1 cellular context compared by ENCODE assay signal in genomic region chr1:15802234-15802965, GRCh38.
TF ChIP-seq lines count a peak whose summit lies in the region.

No MANE protein-coding gene starts in this region.

TF ChIP-seq in IMR-90, 13 proteins besides CTCF, POLR2A, EP300 and RAD21 (continued from another document):
- TF ChIP-seq NFE2L2 (IDR thresholded peaks at IDR 0.05; ENCODE audit: low read depth, low read length), result no peak
- TF ChIP-seq RCOR1 (IDR thresholded peaks at IDR 0.05; ENCODE audit: insufficient replicate concordance, low read length), result no peak
- no peak for TF ChIP-seq ELK1 (IDR thresholded peaks at IDR 0.05; ENCODE audit: borderline replicate concordance, low read depth, low read length)
- no peak for TF ChIP-seq FOS (IDR thresholded peaks at IDR 0.05; ENCODE audit: low read depth, low read length)
- TF ChIP-seq BHLHE40 (IDR thresholded peaks at IDR 0.05; ENCODE audit: low read depth, low read length), result no peak
- TF ChIP-seq CEBPB (IDR thresholded peaks at IDR 0.05; ENCODE audit: low read depth, low read length), result no peak
- TF ChIP-seq RFX5 (IDR thresholded peaks at IDR 0.05; ENCODE audit: low read depth, low read length), result no peak
- no peak for TF ChIP-seq CHD1 (IDR thresholded peaks at IDR 0.05; ENCODE audit: low read depth, low read length)
- no peak for TF ChIP-seq MAZ (IDR thresholded peaks at IDR 0.05; ENCODE audit: borderline replicate concordance, low read depth, low read length)
- TF ChIP-seq MXI1 (IDR thresholded peaks at IDR 0.05; ENCODE audit: borderline replicate concordance, low read depth, low read length), result no peak
- no peak for TF ChIP-seq MAFK (IDR thresholded peaks at IDR 0.05; ENCODE audit: low read depth, low read length)
- no peak for TF ChIP-seq USF2 (IDR thresholded peaks at IDR 0.05; ENCODE audit: low read depth, low read length)
